Comparison of ENCODE assay signal across 1 cellular context in the genomic region with DNA sequence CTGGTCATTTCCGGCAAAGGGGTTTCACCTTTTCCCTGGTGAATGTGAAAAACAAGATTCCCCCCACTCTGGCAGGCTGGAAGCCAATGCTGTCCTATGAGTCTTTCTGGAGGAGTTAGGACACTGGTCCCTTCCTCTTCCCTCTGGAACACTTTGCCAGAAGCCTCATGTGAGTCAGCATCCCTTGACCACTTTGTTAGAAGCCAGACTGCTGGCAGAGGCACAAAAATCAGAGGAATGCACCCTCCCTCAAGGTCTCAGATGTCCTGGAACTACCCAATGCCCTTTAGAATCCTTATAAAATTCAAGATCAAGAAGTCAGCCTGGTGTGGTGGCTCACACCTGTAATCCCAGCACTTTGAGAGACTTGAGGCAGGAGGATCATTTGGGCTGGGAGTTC.
TF ChIP-seq lines count a peak whose summit lies in the region.

No MANE protein-coding gene starts in this region.

TF ChIP-seq in HepG2, 621 proteins besides CTCF, POLR2A, EP300 and RAD21 (continued from another document):
- TF ChIP-seq YY1 (IDR thresholded peaks at IDR 0.05; ENCODE audit: insufficient read depth, insufficient replicate concordance, low read depth, low read length) (no peak), HNRNPK (IDR thresholded peaks at IDR 0.05; ENCODE audit: low read depth, low read length, poor library complexity, severe bottlenecking) (no peak), TBX2 (CRISPR knock-in tag; IDR thresholded peaks at IDR 0.05; ENCODE audit: borderline replicate concordance) (no peak), ZBTB21 (CRISPR knock-in tag; IDR thresholded peaks at IDR 0.05) (no peak)
- TF ChIP-seq, protein P1, sequence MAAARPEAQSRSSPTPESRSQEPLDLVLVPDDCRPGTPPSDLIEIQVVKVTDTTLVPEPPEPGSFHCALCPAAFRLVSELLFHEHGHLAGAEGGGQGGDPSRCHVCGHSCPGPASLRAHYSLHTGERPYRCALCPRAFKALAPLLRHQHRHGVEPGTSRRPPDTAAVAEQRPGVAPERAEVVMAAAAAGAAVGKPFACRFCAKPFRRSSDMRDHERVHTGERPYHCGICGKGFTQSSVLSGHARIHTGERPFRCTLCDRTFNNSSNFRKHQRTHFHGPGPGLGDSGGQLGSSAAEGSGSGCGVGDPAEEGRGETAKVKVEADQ (CRISPR knock-in tag; IDR thresholded peaks at IDR 0.05; ENCODE audit: borderline replicate concordance): no peak
- TF ChIP-seq, protein P2, sequence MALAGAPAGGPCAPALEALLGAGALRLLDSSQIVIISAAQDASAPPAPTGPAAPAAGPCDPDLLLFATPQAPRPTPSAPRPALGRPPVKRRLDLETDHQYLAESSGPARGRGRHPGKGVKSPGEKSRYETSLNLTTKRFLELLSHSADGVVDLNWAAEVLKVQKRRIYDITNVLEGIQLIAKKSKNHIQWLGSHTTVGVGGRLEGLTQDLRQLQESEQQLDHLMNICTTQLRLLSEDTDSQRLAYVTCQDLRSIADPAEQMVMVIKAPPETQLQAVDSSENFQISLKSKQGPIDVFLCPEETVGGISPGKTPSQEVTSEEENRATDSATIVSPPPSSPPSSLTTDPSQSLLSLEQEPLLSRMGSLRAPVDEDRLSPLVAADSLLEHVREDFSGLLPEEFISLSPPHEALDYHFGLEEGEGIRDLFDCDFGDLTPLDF (CRISPR knock-in tag; IDR thresholded peaks at IDR 0.05): no peak
- TF ChIP-seq, protein P3, sequence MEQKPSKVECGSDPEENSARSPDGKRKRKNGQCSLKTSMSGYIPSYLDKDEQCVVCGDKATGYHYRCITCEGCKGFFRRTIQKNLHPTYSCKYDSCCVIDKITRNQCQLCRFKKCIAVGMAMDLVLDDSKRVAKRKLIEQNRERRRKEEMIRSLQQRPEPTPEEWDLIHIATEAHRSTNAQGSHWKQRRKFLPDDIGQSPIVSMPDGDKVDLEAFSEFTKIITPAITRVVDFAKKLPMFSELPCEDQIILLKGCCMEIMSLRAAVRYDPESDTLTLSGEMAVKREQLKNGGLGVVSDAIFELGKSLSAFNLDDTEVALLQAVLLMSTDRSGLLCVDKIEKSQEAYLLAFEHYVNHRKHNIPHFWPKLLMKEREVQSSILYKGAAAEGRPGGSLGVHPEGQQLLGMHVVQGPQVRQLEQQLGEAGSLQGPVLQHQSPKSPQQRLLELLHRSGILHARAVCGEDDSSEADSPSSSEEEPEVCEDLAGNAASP (CRISPR knock-in tag; IDR thresholded peaks at IDR 0.05; ENCODE audit: borderline replicate concordance): no peak
- TF ChIP-seq, protein P4, sequence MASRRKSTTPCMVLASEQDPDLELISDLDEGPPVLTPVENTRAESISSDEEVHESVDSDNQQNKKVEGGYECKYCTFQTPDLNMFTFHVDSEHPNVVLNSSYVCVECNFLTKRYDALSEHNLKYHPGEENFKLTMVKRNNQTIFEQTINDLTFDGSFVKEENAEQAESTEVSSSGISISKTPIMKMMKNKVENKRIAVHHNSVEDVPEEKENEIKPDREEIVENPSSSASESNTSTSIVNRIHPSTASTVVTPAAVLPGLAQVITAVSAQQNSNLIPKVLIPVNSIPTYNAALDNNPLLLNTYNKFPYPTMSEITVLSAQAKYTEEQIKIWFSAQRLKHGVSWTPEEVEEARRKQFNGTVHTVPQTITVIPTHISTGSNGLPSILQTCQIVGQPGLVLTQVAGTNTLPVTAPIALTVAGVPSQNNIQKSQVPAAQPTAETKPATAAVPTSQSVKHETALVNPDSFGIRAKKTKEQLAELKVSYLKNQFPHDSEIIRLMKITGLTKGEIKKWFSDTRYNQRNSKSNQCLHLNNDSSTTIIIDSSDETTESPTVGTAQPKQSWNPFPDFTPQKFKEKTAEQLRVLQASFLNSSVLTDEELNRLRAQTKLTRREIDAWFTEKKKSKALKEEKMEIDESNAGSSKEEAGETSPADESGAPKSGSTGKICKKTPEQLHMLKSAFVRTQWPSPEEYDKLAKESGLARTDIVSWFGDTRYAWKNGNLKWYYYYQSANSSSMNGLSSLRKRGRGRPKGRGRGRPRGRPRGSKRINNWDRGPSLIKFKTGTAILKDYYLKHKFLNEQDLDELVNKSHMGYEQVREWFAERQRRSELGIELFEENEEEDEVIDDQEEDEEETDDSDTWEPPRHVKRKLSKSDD (CRISPR knock-in tag; IDR thresholded peaks at IDR 0.05; ENCODE audit: low read depth): no peak
